In genomic region chr10:42645103-42645502, GRCh38 we compare ENCODE assay signal across 1 cellular context.
TF ChIP-seq lines count a peak whose summit lies in the region.

No MANE protein-coding gene starts in this region.

TF ChIP-seq in K562, 482 proteins besides CTCF, POLR2A, EP300 and RAD21 (continued from another document and continues in another):
- TF ChIP-seq USF2 (CRISPR knock-in tag; IDR thresholded peaks at IDR 0.05) = no peak
- TF ChIP-seq CREM (IDR thresholded peaks at IDR 0.05; ENCODE audit: low read depth) = peak; percentile 73
- TF ChIP-seq SIN3A (IDR thresholded peaks at IDR 0.05; ENCODE audit: borderline replicate concordance in 2 of 2, control insufficient read depth in 1 of 2, low read depth in 2 of 2, low read length in 2 of 2) = no peak
- TF ChIP-seq ZNF778 (CRISPR knock-in tag; IDR thresholded peaks at IDR 0.05) = no peak
- TF ChIP-seq ZNF134 (CRISPR knock-in tag; conservative IDR thresholded peaks at IDR 0.05) = no peak
- TF ChIP-seq KAT2B (IDR thresholded peaks at IDR 0.05; ENCODE audit: low read depth, low read length) = no peak
- TF ChIP-seq ZNF12 (CRISPR knock-in tag; IDR thresholded peaks at IDR 0.05) = no peak
- no peak for TF ChIP-seq IRF2 (CRISPR knock-in tag; IDR thresholded peaks at IDR 0.05)
- peak; percentile 92 for TF ChIP-seq DPF2 (IDR thresholded peaks at IDR 0.05)
- TF ChIP-seq MAFG (tag; conservative IDR thresholded peaks at IDR 0.05) = no peak
- TF ChIP-seq MYC (IDR thresholded peaks at IDR 0.05; ENCODE audit: low read depth, low read length) = peak; percentile 46; the same call in 1 of the 2 replicates
- TF ChIP-seq MYC (CRISPR knock-in tag; IDR thresholded peaks at IDR 0.05; ENCODE audit: borderline replicate concordance, low read depth) = no peak
- no peak for TF ChIP-seq SP1 (CRISPR knock-in tag; IDR thresholded peaks at IDR 0.05)
- TF ChIP-seq SOX6 (IDR thresholded peaks at IDR 0.05) = peak; percentile 85
- peak; percentile 82; the same call in 1 of the 2 replicates for TF ChIP-seq ZNF589 (CRISPR knock-in tag; IDR thresholded peaks at IDR 0.05; ENCODE audit: low read depth)
- TF ChIP-seq BCLAF1 (IDR thresholded peaks at IDR 0.05; ENCODE audit: borderline replicate concordance in 1 of 2, control insufficient read depth in 1 of 2, low read depth in 2 of 2, low read length in 1 of 2) = no peak
- no peak for TF ChIP-seq U2AF2 (optimal IDR thresholded peaks at IDR 0.05; ENCODE audit: low read depth, low read length)
- no peak for TF ChIP-seq HSF4 (CRISPR knock-in tag; IDR thresholded peaks at IDR 0.05; ENCODE audit: borderline replicate concordance)
- peak; percentile 89; the same call in 1 of the 2 replicates for TF ChIP-seq HMBOX1 (IDR thresholded peaks at IDR 0.05)
- peak; percentile 82 for TF ChIP-seq HDAC3 (IDR thresholded peaks at IDR 0.05; ENCODE audit: borderline replicate concordance, partially characterized antibody)
- TF ChIP-seq NCOR1 (IDR thresholded peaks at IDR 0.05) = peak; percentile 96
- TF ChIP-seq E2F5 (CRISPR knock-in tag; IDR thresholded peaks at IDR 0.05) = no peak
- TF ChIP-seq DNMT1 (IDR thresholded peaks at IDR 0.05) = no peak
- TF ChIP-seq CHAMP1 (IDR thresholded peaks at IDR 0.05) = peak; percentile 72
- TF ChIP-seq KDM1A (IDR thresholded peaks at IDR 0.05) = peak; percentile 76 to 83
- no peak for TF ChIP-seq HNRNPL (IDR thresholded peaks at IDR 0.05; ENCODE audit: low read depth, low read length)
- peak; percentile 79 to 90 for TF ChIP-seq TEAD1 (CRISPR knock-in tag; IDR thresholded peaks at IDR 0.05)
- 0 out of 2 replicates have a peak, but pooled peaks have one; percentile 4 for TF ChIP-seq DEAF1 (CRISPR knock-in tag; IDR thresholded peaks at IDR 0.05)
- no peak for TF ChIP-seq ZC3H8 (IDR thresholded peaks at IDR 0.05)
- no peak for TF ChIP-seq ZNF3 (CRISPR knock-in tag; IDR thresholded peaks at IDR 0.05)
- TF ChIP-seq PPARD (CRISPR knock-in tag; IDR thresholded peaks at IDR 0.05) = no peak
- no peak for TF ChIP-seq FOXA3 (CRISPR knock-in tag; conservative IDR thresholded peaks at IDR 0.05 in 1 of 2, IDR thresholded peaks at IDR 0.05 in 1 of 2)
- TF ChIP-seq SPI1 (IDR thresholded peaks at IDR 0.05; ENCODE audit: borderline replicate concordance, low read depth, low read length) = peak; percentile 71; the same call in 1 of the 2 replicates
- no peak for TF ChIP-seq SRSF9 (IDR thresholded peaks at IDR 0.05; ENCODE audit: borderline replicate concordance, low read depth, low read length)
- peak; percentile 93 for TF ChIP-seq TAL1 (IDR thresholded peaks at IDR 0.05)
- peak; percentile 80; the same call in 1 of the 2 replicates for TF ChIP-seq ARID3A (IDR thresholded peaks at IDR 0.05; ENCODE audit: borderline replicate concordance, low read depth, low read length)
- peak; percentile 98 for TF ChIP-seq KLF16 (IDR thresholded peaks at IDR 0.05)
- TF ChIP-seq HLTF (IDR thresholded peaks at IDR 0.05) = no peak
- peak; percentile 72 for TF ChIP-seq MYNN (IDR thresholded peaks at IDR 0.05)
- TF ChIP-seq MYNN (CRISPR knock-in tag; IDR thresholded peaks at IDR 0.05) = no peak
- TF ChIP-seq SRSF1 (IDR thresholded peaks at IDR 0.05; ENCODE audit: low read depth, low read length) = no peak
- no peak for TF ChIP-seq KLF10 (CRISPR knock-in tag; IDR thresholded peaks at IDR 0.05)
- peak; percentile 44 for TF ChIP-seq TAF9B (IDR thresholded peaks at IDR 0.05; ENCODE audit: partially characterized antibody)
- peak; percentile 31; the same call in 1 of the 2 replicates for TF ChIP-seq EP400 (IDR thresholded peaks at IDR 0.05)
- TF ChIP-seq ZNF583 (CRISPR knock-in tag; IDR thresholded peaks at IDR 0.05) = no peak
- TF ChIP-seq PHF8 (IDR thresholded peaks at IDR 0.05; ENCODE audit: borderline replicate concordance, low read length) = no peak; the same call in 1 of the 2 replicates
- no peak for TF ChIP-seq FIP1L1 (IDR thresholded peaks at IDR 0.05; ENCODE audit: low read depth, low read length, poor library complexity, severe bottlenecking)
- TF ChIP-seq RBM15 (IDR thresholded peaks at IDR 0.05; ENCODE audit: insufficient read depth, low read length) = no peak
- peak; percentile 36; the same call in 1 of the 2 replicates for TF ChIP-seq ZBTB9 (CRISPR knock-in tag; IDR thresholded peaks at IDR 0.05)
- TF ChIP-seq E2F6 (IDR thresholded peaks at IDR 0.05; ENCODE audit: borderline replicate concordance in 1 of 2, extremely low read depth in 1 of 2, insufficient read depth in 1 of 2, insufficient read length in 1 of 2, low read depth in 1 of 2, low read length in 1 of 2, poor library complexity in 1 of 2, severe bottlenecking in 1 of 2) = no peak
- peak; percentile 97 for TF ChIP-seq CBFA2T2 (conservative IDR thresholded peaks at IDR 0.05)
- TF ChIP-seq PML (IDR thresholded peaks at IDR 0.05; ENCODE audit: low read length) = peak; percentile 95
- peak; percentile 94 for TF ChIP-seq LEF1 (IDR thresholded peaks at IDR 0.05)
- TF ChIP-seq ZNF316 (IDR thresholded peaks at IDR 0.05) = no peak
- no peak for TF ChIP-seq HDAC6 (IDR thresholded peaks at IDR 0.05; ENCODE audit: low read depth, low read length)
- peak; percentile 43; the same call in 1 of the 2 replicates for TF ChIP-seq NCOA1 (IDR thresholded peaks at IDR 0.05; ENCODE audit: low read depth)
- peak; percentile 37; the same call in 1 of the 2 replicates for TF ChIP-seq L3MBTL2 (IDR thresholded peaks at IDR 0.05)
- TF ChIP-seq RHOXF2B (CRISPR knock-in tag; conservative IDR thresholded peaks at IDR 0.05) = no peak
- TF ChIP-seq GATA2 (CRISPR knock-in tag; IDR thresholded peaks at IDR 0.05) = peak; percentile 89
- no peak for TF ChIP-seq CGGBP1 (CRISPR knock-in tag; IDR thresholded peaks at IDR 0.05)
- no peak for TF ChIP-seq ZNF740 (CRISPR knock-in tag; IDR thresholded peaks at IDR 0.05)
- no peak for TF ChIP-seq ZNF740 (tag; IDR thresholded peaks at IDR 0.05)
- peak; percentile 23; the same call in 1 of the 2 replicates for TF ChIP-seq BHLHE40 (IDR thresholded peaks at IDR 0.05; ENCODE audit: low read length)
